Comparison of ENCODE assay signal across 1 cellular context in genomic region chr3:52176951-52177700, GRCh38.
TF ChIP-seq lines count a peak whose summit lies in the region.

No MANE protein-coding gene starts in this region.

TF ChIP-seq in HepG2, 621 proteins besides CTCF, POLR2A, EP300 and RAD21 (continued from another document and continues in another):
- TF ChIP-seq DBP (CRISPR knock-in tag; IDR thresholded peaks at IDR 0.05; ENCODE audit: not compliant biosample characterization) (no peak), FOXA3 (CRISPR knock-in tag; IDR thresholded peaks at IDR 0.05) (peak; percentile 79), SNAPC5 (CRISPR knock-in tag; IDR thresholded peaks at IDR 0.05; ENCODE audit: borderline replicate concordance) (no peak), HNRNPLL (IDR thresholded peaks at IDR 0.05; ENCODE audit: low read depth, low read length, poor library complexity, severe bottlenecking) (no peak), ZKSCAN8 (CRISPR knock-in tag; IDR thresholded peaks at IDR 0.05; ENCODE audit: borderline replicate concordance) (no peak; the same call in 1 of the 2 replicates), TAF15 (IDR thresholded peaks at IDR 0.05; ENCODE audit: low read depth, low read length, poor library complexity, severe bottlenecking) (no peak), ARHGAP35 (CRISPR knock-in tag; IDR thresholded peaks at IDR 0.05; ENCODE audit: borderline replicate concordance) (no peak), ZBTB14 (CRISPR knock-in tag; IDR thresholded peaks at IDR 0.05) (no peak), MED1 (CRISPR knock-in tag; IDR thresholded peaks at IDR 0.05) (peak; percentile 55; the same call in 1 of the 2 replicates), NR2F2 (IDR thresholded peaks at IDR 0.05; ENCODE audit: borderline replicate concordance, low read depth) (no peak), KAT7 (CRISPR knock-in tag; IDR thresholded peaks at IDR 0.05; ENCODE audit: borderline replicate concordance) (no peak), ATF6 (CRISPR knock-in tag; conservative IDR thresholded peaks at IDR 0.05) (no peak), ZNF33A (CRISPR knock-in tag; IDR thresholded peaks at IDR 0.05; ENCODE audit: borderline replicate concordance) (no peak), ERF (CRISPR knock-in tag; IDR thresholded peaks at IDR 0.05) (peak; percentile 24; the same call in 1 of the 2 replicates), DR1 (CRISPR knock-in tag; IDR thresholded peaks at IDR 0.05) (no peak), THYN1 (CRISPR knock-in tag; IDR thresholded peaks at IDR 0.05; ENCODE audit: borderline replicate concordance, low read depth) (no peak), SAFB2 (CRISPR knock-in tag; IDR thresholded peaks at IDR 0.05; ENCODE audit: borderline replicate concordance, low read depth) (no peak), SKIL (CRISPR knock-in tag; IDR thresholded peaks at IDR 0.05; ENCODE audit: borderline replicate concordance) (no peak), RERE (CRISPR knock-in tag; IDR thresholded peaks at IDR 0.05; ENCODE audit: low read depth) (no peak), ZNF788 (CRISPR knock-in tag; IDR thresholded peaks at IDR 0.05; ENCODE audit: borderline replicate concordance) (peak; percentile 86; the same call in 1 of the 2 replicates), RBM22 (optimal IDR thresholded peaks at IDR 0.05; ENCODE audit: low read length) (no peak), ASH2L (IDR thresholded peaks at IDR 0.05; ENCODE audit: insufficient read length, low read depth, low read length) (peak; percentile 81), ZNF713 (CRISPR knock-in tag; IDR thresholded peaks at IDR 0.05) (no peak), REXO4 (CRISPR knock-in tag; IDR thresholded peaks at IDR 0.05; ENCODE audit: borderline replicate concordance) (no peak), ZFP1 (CRISPR knock-in tag; IDR thresholded peaks at IDR 0.05) (no peak), ZFP37 (CRISPR knock-in tag; IDR thresholded peaks at IDR 0.05; ENCODE audit: borderline replicate concordance) (no peak), MIER3 (CRISPR knock-in tag; IDR thresholded peaks at IDR 0.05; ENCODE audit: borderline replicate concordance) (peak; percentile 16; the same call in 1 of the 2 replicates), ZNF512B (CRISPR knock-in tag; IDR thresholded peaks at IDR 0.05; ENCODE audit: borderline replicate concordance) (0 out of 2 replicates have a peak, but pooled peaks have one; percentile 38), ZNF562 (CRISPR knock-in tag; IDR thresholded peaks at IDR 0.05; ENCODE audit: borderline replicate concordance) (no peak), ATRX (CRISPR knock-in tag; IDR thresholded peaks at IDR 0.05; ENCODE audit: borderline replicate concordance) (no peak), RXRA (CRISPR knock-in tag; IDR thresholded peaks at IDR 0.05) (peak; percentile 86), ATF1 (CRISPR knock-in tag; IDR thresholded peaks at IDR 0.05) (no peak), E2F5 (CRISPR knock-in tag; conservative IDR thresholded peaks at IDR 0.05) (no peak; the same call in 1 of the 2 replicates), DPF2 (CRISPR knock-in tag; IDR thresholded peaks at IDR 0.05; ENCODE audit: borderline replicate concordance, low read depth) (no peak), GLMP (CRISPR knock-in tag; IDR thresholded peaks at IDR 0.05; ENCODE audit: borderline replicate concordance) (no peak), CREBL2 (CRISPR knock-in tag; IDR thresholded peaks at IDR 0.05; ENCODE audit: borderline replicate concordance) (no peak), BRCA1 (CRISPR knock-in tag; IDR thresholded peaks at IDR 0.05) (no peak), IRX3 (CRISPR knock-in tag; IDR thresholded peaks at IDR 0.05; ENCODE audit: borderline replicate concordance, low read depth) (no peak), ZNF281 (CRISPR knock-in tag; IDR thresholded peaks at IDR 0.05; ENCODE audit: borderline replicate concordance) (peak; percentile 63; the same call in 1 of the 2 replicates), TCF7L2 (IDR thresholded peaks at IDR 0.05; ENCODE audit: low read depth, low read length) (no peak), POLR2AphosphoS2 (IDR thresholded peaks at IDR 0.05; ENCODE audit: low read depth, low read length) (no peak)
